Comparison of ENCODE assay signal across 10 cellular contexts in the genomic region with DNA sequence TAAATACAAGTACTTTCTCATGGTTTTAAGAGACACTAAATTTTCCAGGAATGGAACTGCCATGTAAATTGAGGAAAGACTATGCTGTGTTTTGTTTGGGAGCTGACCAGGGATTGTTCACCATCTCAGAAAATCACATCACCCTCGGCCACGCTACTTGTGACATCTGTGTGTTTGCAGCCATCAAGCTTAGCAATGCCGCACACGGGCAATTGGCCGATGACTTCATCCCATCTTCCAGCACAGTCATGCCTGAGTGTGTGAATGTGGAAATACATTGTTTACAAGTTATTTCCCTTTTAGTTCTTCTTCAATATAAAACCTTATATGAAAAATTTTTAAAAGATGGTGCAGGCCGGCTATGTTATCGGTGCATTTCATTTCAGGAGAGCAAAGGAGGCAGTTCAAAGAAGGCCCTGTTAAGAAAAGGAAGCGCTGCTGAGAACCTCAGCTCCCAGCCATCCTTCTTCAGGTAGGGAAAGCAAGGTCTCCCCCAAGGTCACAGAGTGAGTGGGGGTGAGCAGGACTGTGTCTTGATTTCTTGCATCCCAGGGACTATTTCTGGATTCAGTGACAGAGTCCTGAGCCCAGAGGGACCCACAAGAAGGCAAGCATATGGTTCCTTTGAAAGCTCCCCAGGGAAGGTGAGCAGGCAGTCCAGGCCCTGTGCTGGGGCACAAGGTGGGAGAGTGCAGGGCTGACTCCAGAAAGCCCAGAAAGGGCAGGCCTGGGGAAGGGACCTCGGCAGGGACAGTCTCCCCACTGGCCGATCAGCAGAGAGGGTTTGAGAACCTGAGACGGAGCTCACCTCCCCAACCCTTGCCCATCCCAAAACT.
A peak's percentile ranks its signal among the peaks of the same experiment; 100 is the strongest.
DNase-seq lines count a peak whose midpoint lies in the region; ATAC-seq and TF ChIP-seq lines count a peak whose summit lies in the region.
"Had no signal": no experiment of that assay in that cellular context is flagged by ENCODE, and none has a peak within 500 bp of the region (broad histone marks: within the 10 kb centered on the region; RNA-seq: fewer than 3 reads in every experiment).

No MANE protein-coding gene starts in this region.

- H3K27ac ChIP-seq in ACC112 (ENCODE audit: low read depth, low read length), result peak overlapping the region; percentile 38

- peaks cover 9% of the 10 kb centered on the region for H3K4me1 Mint-ChIP-seq in chondrocyte (ENCODE audit: low read depth)
- H3K4me1 Mint-ChIP-seq: CD14-positive monocyte had no signal

- no peaks in the 10 kb centered on the region for H3K27me3 Mint-ChIP-seq in chondrocyte (ENCODE audit: low read depth)

- peaks cover under 1% of the 10 kb centered on the region for H3K9me3 Mint-ChIP-seq in chondrocyte (ENCODE audit: low read depth)

- DNase-seq in GM04504 (ENCODE audit: low read depth) (peak; percentile 43), chondrocyte (ENCODE audit: low spot score) (peak; percentile 44), myocyte (ENCODE audit: low read depth) (peak; percentile 32), NOMO-1 (lab: John Stamatoyannopoulos, UW; ENCODE audit: unreplicated experiment in 2 of 2) (no peak), NCI-H510A (lab: John Stamatoyannopoulos, UW) (no peak)
- DNase-seq: NCI-H2107 had no signal

- H3K36me3 ChIP-seq in ACC112 (ENCODE audit: insufficient read depth, low read length), result no peaks in the 10 kb centered on the region

- H3K27me3 ChIP-seq in ACC112 (ENCODE audit: insufficient read depth, low read length), result no peaks in the 10 kb centered on the region

- no peaks in the 10 kb centered on the region for H3K79me2 ChIP-seq in ACC112 (ENCODE audit: control insufficient read depth, insufficient read depth, low read length, unreplicated experiment)

- H3K36me3 Mint-ChIP-seq in chondrocyte (ENCODE audit: low read depth), result no peaks in the 10 kb centered on the region
- H3K36me3 Mint-ChIP-seq: CD14-positive monocyte had no signal

- no peak for ATAC-seq in HG02759 (IDR thresholded peaks at IDR 0.05; ENCODE audit: unreplicated experiment)
- ATAC-seq in HG03460 (IDR thresholded peaks at IDR 0.05; ENCODE audit: unreplicated experiment), result no peak

- no peak overlapping the region for H3K4me3 ChIP-seq in ACC112 (ENCODE audit: low read depth, low read length)

- no peak for TF ChIP-seq CTCF in chondrocyte (IDR thresholded peaks at IDR 0.05)

- no peak overlapping the region for H2AFZ ChIP-seq in ACC112 (ENCODE audit: low read length, unreplicated experiment)

- no peak overlapping the region for H3K27ac Mint-ChIP-seq in chondrocyte (ENCODE audit: unreplicated experiment)
- H3K27ac Mint-ChIP-seq: CD14-positive monocyte had no signal

- H3K4me1 ChIP-seq in ACC112 (ENCODE audit: control insufficient read depth, insufficient read depth, low read length, unreplicated experiment), result peaks cover 11% of the 10 kb centered on the region

- H3K4me3 Mint-ChIP-seq in chondrocyte (ENCODE audit: unreplicated experiment), result no peak overlapping the region
- H3K4me3 Mint-ChIP-seq: CD14-positive monocyte had no signal

Comparison
In these comparisons a context has a peak if more than half of its experiments do, and no peak if none do; other contexts are left out.
1. DNase-seq: peak in GM04504 (single experiment), chondrocyte (single experiment) and myocyte (single experiment); none in NOMO-1 (0 of 2) and NCI-H510A (single experiment).